Comparison of ENCODE assay signal across 8 cellular contexts in the genomic region with DNA sequence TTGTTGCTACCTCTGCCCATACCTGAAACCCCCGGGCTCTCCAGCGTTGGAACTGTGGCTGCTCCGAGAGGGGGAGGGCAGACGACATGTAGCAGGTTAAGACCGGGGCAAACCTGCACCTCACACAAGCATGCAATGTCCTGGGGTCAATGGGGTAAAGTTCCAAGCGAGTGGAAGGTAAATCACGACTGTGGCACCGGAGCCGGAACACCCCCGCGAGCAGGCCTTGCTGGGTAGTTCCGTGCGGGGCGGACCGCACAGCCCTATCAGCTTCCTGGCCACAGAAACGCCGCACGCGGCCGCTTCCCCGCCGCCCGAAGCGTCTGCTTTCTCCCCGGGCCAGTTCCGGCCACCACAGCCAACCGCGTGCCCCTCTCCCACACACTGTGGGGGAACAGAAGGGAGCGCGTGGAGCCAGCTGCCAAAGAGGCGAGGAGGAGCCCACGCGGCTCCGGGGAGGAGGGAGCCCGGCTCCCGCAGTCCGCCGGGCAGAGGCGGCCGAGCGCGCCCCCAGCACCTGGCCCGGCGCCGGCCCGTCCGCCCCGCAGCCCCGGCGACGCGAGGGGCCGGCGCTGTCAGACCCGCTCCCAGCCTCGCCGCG. TPM values are rescaled to one million over a fixed set of nuclear protein-coding genes. Genes with fewer than 3 reads are reported as not detected.
DNase-seq lines count a peak whose midpoint lies in the region; ATAC-seq, FAIRE-seq and TF ChIP-seq lines count a peak whose summit lies in the region.

No MANE protein-coding gene starts in this region.

- H3K27ac ChIP-seq in BLaER1 treated with 17β-estradiol and CSF1 and Interleukin-3, amounts not matched to agents 10 nM and 100 nM, result peak overlapping the region in 10 of 11 experiments; percentile 31 to 90 (median 80); a peak in 19 of 22 replicates
- H3K27ac ChIP-seq in VCaP (peak overlapping the region; percentile 94), endothelial cell of umbilical vein (ENCODE audit: insufficient read depth, low read depth, low read length) (no peak overlapping the region)

- CTCF ChIA-PET in HEK293T (lab: Yijun Ruan, JAX), result interaction anchor here (0.6 kb wide), 1 partner anchor 26 kb away, joined by 3 read pairs; no protein-coding TSS in a partner anchor
- CTCF ChIA-PET in endothelial cell of umbilical vein (lab: Charles Lee), result no interaction called here

- dilution Hi-C loops in endothelial cell of umbilical vein (cut with MboI; ENCODE audit: extremely low pct_ligation_motif_present, low sequenced_read_pairs), result no loop called here

- TF ChIP-seq CTCF in VCaP (conservative IDR thresholded peaks at IDR 0.05) (no peak; the same call in 1 of the 2 replicates), endothelial cell of umbilical vein (IDR thresholded peaks at IDR 0.05; ENCODE audit: extremely low read depth in 1 of 2, insufficient read depth in 1 of 2, low read depth in 1 of 2, low read length in 2 of 2) (no peak)

- POLR2A ChIA-PET in HEK293T (lab: Yijun Ruan, JAX) (interaction anchor here (1.2 kb wide), 1 partner anchor 9 kb away, joined by 4 read pairs; no protein-coding TSS in a partner anchor), endothelial cell of umbilical vein (lab: Charles Lee) (no interaction called here)

- peaks cover 7 to 57% (median 41%) of the 10 kb centered on the region in 10 experiments; a peak in 19 of 20 replicates for H3K4me1 ChIP-seq in BLaER1 treated with 17β-estradiol and CSF1 and Interleukin-3, amounts not matched to agents 10 nM and 100 nM
- peaks cover 4% of the 10 kb centered on the region for H3K4me1 ChIP-seq in endothelial cell of umbilical vein (ENCODE audit: control insufficient read depth, extremely low read depth, insufficient read depth, low read length)

- intact Hi-C loops in endothelial cell of umbilical vein (cut with micrococcal nuclease), result no loop called here

- H3K9me1 ChIP-seq in endothelial cell of umbilical vein (replicated peaks; ENCODE audit: control insufficient read depth, extremely low read depth, insufficient read depth, low read length), result no peaks in the 10 kb centered on the region

- no peak for TF ChIP-seq POLR2A in endothelial cell of umbilical vein (IDR thresholded peaks at IDR 0.05; ENCODE audit: low read depth, low read length)

- H3K9me3 ChIP-seq in BLaER1 treated with 17β-estradiol and CSF1 and Interleukin-3, amounts not matched to agents 10 nM and 100 nM (replicated peaks in 1 of 11), result no peaks in the 10 kb centered on the region
- H3K9me3 ChIP-seq in endothelial cell of umbilical vein (replicated peaks; ENCODE audit: control insufficient read depth, insufficient read depth, low read length), result no peaks in the 10 kb centered on the region

- no peaks in the 10 kb centered on the region for H3K79me2 ChIP-seq in endothelial cell of umbilical vein (ENCODE audit: control insufficient read depth, insufficient read depth, low read length)

- H4K20me1 ChIP-seq in BLaER1 treated with 17β-estradiol and CSF1 and Interleukin-3, amounts not matched to agents 10 nM and 100 nM, result peaks cover 0 to 46% (median 0%) of the 10 kb centered on the region in 11 experiments; a peak in 9 of 22 replicates
- H4K20me1 ChIP-seq in endothelial cell of umbilical vein (replicated peaks; ENCODE audit: control insufficient read depth, extremely low read depth, insufficient read depth, low read length), result no peaks in the 10 kb centered on the region

- DNase-seq in HEK293T (ENCODE audit: extremely low spot score), result peak; percentile 54
- DNase-seq in endothelial cell of umbilical vein (ENCODE audit: low read depth, low spot score), result peak; percentile 27
- peak; percentile 28 for DNase-seq in myocyte (ENCODE audit: low read depth)
- DNase-seq in SW 1271 (lab: John Stamatoyannopoulos, UW), result no peak
- DNase-seq in NCI-H128 (lab: John Stamatoyannopoulos, UW; ENCODE audit: unreplicated experiment), result no peak

- H2AFZ ChIP-seq in endothelial cell of umbilical vein (ENCODE audit: low read depth, low read length), result peak overlapping the region; percentile 33

- H3K27me3 ChIP-seq in BLaER1 treated with 17β-estradiol and CSF1 and Interleukin-3, amounts not matched to agents 10 nM and 100 nM, result peaks cover 0 to 33% (median 8%) of the 10 kb centered on the region in 11 experiments; a peak in 12 of 22 replicates
- peaks cover 8 to 17% of the 10 kb centered on the region in 2 experiments for H3K27me3 ChIP-seq in endothelial cell of umbilical vein (ENCODE audit: control insufficient read depth in 2 of 2, insufficient read depth in 2 of 2, low read length in 2 of 2)

- peak overlapping the region; percentile 87 to 99 (median 95) for H3K4me2 ChIP-seq in BLaER1 treated with 17β-estradiol and CSF1 and Interleukin-3, amounts not matched to agents 10 nM and 100 nM
- peak overlapping the region; percentile 19 for H3K4me2 ChIP-seq in endothelial cell of umbilical vein (ENCODE audit: insufficient read depth, low read length)

- no peak for FAIRE-seq in endothelial cell of umbilical vein (lab: Jason Lieb, UNC)

- peaks cover 0 to 13% (median 0%) of the 10 kb centered on the region in 11 experiments; a peak in 2 of 22 replicates for H3K36me3 ChIP-seq in BLaER1 treated with 17β-estradiol and CSF1 and Interleukin-3, amounts not matched to agents 10 nM and 100 nM
- no peaks in the 10 kb centered on the region for H3K36me3 ChIP-seq in endothelial cell of umbilical vein (ENCODE audit: control insufficient read depth in 2 of 2, extremely low read depth in 1 of 2, insufficient read depth in 2 of 2, low read length in 2 of 2)

- H3K4me3 ChIP-seq in BLaER1 treated with 17β-estradiol and CSF1 and Interleukin-3, amounts not matched to agents 10 nM and 100 nM, result peak overlapping the region; percentile 55 to 84 (median 76)
- H3K4me3 ChIP-seq in endothelial cell of umbilical vein (replicated peaks in 1 of 3; ENCODE audit: insufficient read depth in 1 of 3, low read depth in 1 of 3, low read length in 3 of 3), result peak overlapping the region; percentile 10 to 42 (median 31)

- peak overlapping the region; percentile 67 to 91 (median 81) for H3K9ac ChIP-seq in BLaER1 treated with 17β-estradiol and CSF1 and Interleukin-3, amounts not matched to agents 10 nM and 100 nM
- H3K9ac ChIP-seq in endothelial cell of umbilical vein (replicated peaks; ENCODE audit: extremely low read depth, insufficient read depth, low read length), result peak overlapping the region; percentile 11

- BruUV-seq in endothelial cell of umbilical vein (replicated peaks; lab: Mats Ljungman, UMichigan), result no TSS peak

- no peak for ATAC-seq in GM19395 (IDR thresholded peaks at IDR 0.05; ENCODE audit: unreplicated experiment)

TF ChIP-seq in HEK293T, 16 proteins besides CTCF, POLR2A, EP300 and RAD21:
- TF ChIP-seq ELF4 (IDR thresholded peaks at IDR 0.05), result no peak
- TF ChIP-seq SP1 (IDR thresholded peaks at IDR 0.05), result no peak
- no peak for TF ChIP-seq BHLHE40 (IDR thresholded peaks at IDR 0.05; ENCODE audit: borderline replicate concordance)
- no peak for TF ChIP-seq SUZ12 (IDR thresholded peaks at IDR 0.05)
- peak; percentile 77 for TF ChIP-seq L3MBTL2 (conservative IDR thresholded peaks at IDR 0.05)
TF ChIP-seq in HEK293T: peak in this region for 1.

TF ChIP-seq in endothelial cell of umbilical vein, 7 proteins besides CTCF, POLR2A, EP300 and RAD21:
- TF ChIP-seq MYC (IDR thresholded peaks at IDR 0.05; ENCODE audit: low read depth, low read length) (no peak), JUN (IDR thresholded peaks at IDR 0.05; ENCODE audit: borderline replicate concordance, insufficient read depth, insufficient read length, low read depth) (no peak), EZH2 (IDR thresholded peaks at IDR 0.05; ENCODE audit: borderline replicate concordance, low read depth, low read length, severe bottlenecking) (no peak), POLR2AphosphoS5 (IDR thresholded peaks at IDR 0.05; ENCODE audit: insufficient read depth, low read depth, low read length) (peak; percentile 29), FOS (IDR thresholded peaks at IDR 0.05; ENCODE audit: borderline replicate concordance, insufficient read depth, low read length) (no peak)

RNA-seq across cellular contexts. Expression of a gene that starts 1.6 kb away (rescaled TPM):
- total RNA-seq in endothelial cell of umbilical vein (18.7 and 19.8 TPM in 2 replicates), myocyte (0.78 and 1.1 TPM in 2 replicates)
- 3.8 and 3.9 TPM in 2 replicates for polyA plus RNA-seq in endothelial cell of umbilical vein
- 4.9 and 5.0 TPM in 2 replicates for polyA plus RNA-seq in endothelial cell of umbilical vein (2011; cell fraction: cytosol; rRNA removed)
- polyA plus RNA-seq in endothelial cell of umbilical vein (2011; cell fraction: nucleus; rRNA removed), result 21.7 and 29.0 TPM in 2 replicates
- 15.1 and 17.2 TPM in 2 replicates for polyA plus RNA-seq in endothelial cell of umbilical vein (2012)
- polyA minus RNA-seq in endothelial cell of umbilical vein, result 6.6 and 13.0 TPM in 2 replicates
- polyA minus RNA-seq in endothelial cell of umbilical vein (2011; cell fraction: cytosol; rRNA and poly(A)+ RNA removed), result 62.1 TPM
- polyA minus RNA-seq in endothelial cell of umbilical vein (2011; cell fraction: nucleus; rRNA and poly(A)+ RNA removed), result 6.7 and 9.9 TPM in 2 replicates
- 3.5 TPM for polyA plus RNA-seq in myocyte (2012)

RNA-seq across cellular contexts. Expression of a gene that starts 49.7 kb away (rescaled TPM):
- total RNA-seq in endothelial cell of umbilical vein (19.4 and 22.2 TPM in 2 replicates), myocyte (21.2 and 22.5 TPM in 2 replicates)
- 25.4 and 31.2 TPM in 2 replicates for polyA plus RNA-seq in endothelial cell of umbilical vein
- polyA plus RNA-seq in endothelial cell of umbilical vein (2011; cell fraction: cytosol; rRNA removed), result 21.2 and 27.1 TPM in 2 replicates
- polyA plus RNA-seq in endothelial cell of umbilical vein (2011; cell fraction: nucleus; rRNA removed), result 39.2 and 49.7 TPM in 2 replicates
- 24.3 and 26.2 TPM in 2 replicates for polyA plus RNA-seq in endothelial cell of umbilical vein (2012)
- 31.3 and 33.6 TPM in 2 replicates for polyA minus RNA-seq in endothelial cell of umbilical vein
- 10.1 TPM for polyA minus RNA-seq in endothelial cell of umbilical vein (2011; cell fraction: cytosol; rRNA and poly(A)+ RNA removed)
- 20.9 and 22.6 TPM in 2 replicates for polyA minus RNA-seq in endothelial cell of umbilical vein (2011; cell fraction: nucleus; rRNA and poly(A)+ RNA removed)
- polyA plus RNA-seq in myocyte (2012), result 26.0 TPM

Comparison
In these comparisons a context has a peak if more than half of its experiments do, and no peak if none do; other contexts are left out.
1. DNase-seq: peak in HEK293T (single experiment), endothelial cell of umbilical vein (single experiment) and myocyte (single experiment); none in SW 1271 (0 of 2) and NCI-H128 (single experiment).